Comparison of ENCODE assay signal across 8 cellular contexts in genomic region chr10:90421874-90422273, GRCh38.
"Had no signal": no experiment of that assay in that cellular context is flagged by ENCODE, and none has a peak within 500 bp of the region (broad histone marks: within the 10 kb centered on the region; RNA-seq: fewer than 3 reads in every experiment).

No MANE protein-coding gene starts in this region.

- H3K36me3 Mint-ChIP-seq: IgD-negative memory B cell had no signal

- DNase-seq: IMR-90, KBM-7, KG1 had no signal

- H3K27me3 Mint-ChIP-seq: IgD-negative memory B cell had no signal

- H3K4me1 Mint-ChIP-seq: IgD-negative memory B cell had no signal

- FAIRE-seq: HepG2, HTR-8/SVneo, K562 had no signal

- ATAC-seq: HepG2, K562 had no signal

- H3K4me3 ChIP-seq: K562 had no signal

- H3K4me3 Mint-ChIP-seq: IgD-negative memory B cell had no signal

- H3K27ac ChIP-seq: HL-60 had no signal

- H3K27ac Mint-ChIP-seq: IgD-negative memory B cell had no signal
